2 cellular contexts compared by ENCODE assay signal in genomic region chr14:20904393-20905029, GRCh38.
TF ChIP-seq lines count a peak whose summit lies in the region.

No MANE protein-coding gene starts in this region.

TF ChIP-seq in WTC11, 78 proteins besides CTCF, POLR2A, EP300 and RAD21 (continued from another document):
- TF ChIP-seq E2F1 (CRISPR knock-in tag; IDR thresholded peaks at IDR 0.05) (no peak), ELF4 (CRISPR knock-in tag; IDR thresholded peaks at IDR 0.05; ENCODE audit: low read depth) (no peak)

TF ChIP-seq in SK-N-SH treated with all-trans-retinoic acid at 6 μM for 48 hours, 23 proteins besides CTCF, POLR2A, EP300 and RAD21 (continued from another document):
- no peak for TF ChIP-seq ESRRG (CRISPR knock-in tag; IDR thresholded peaks at IDR 0.05)
- TF ChIP-seq TSHZ2 (CRISPR knock-in tag; IDR thresholded peaks at IDR 0.05) = no peak
- TF ChIP-seq CREB5 (CRISPR knock-in tag; IDR thresholded peaks at IDR 0.05; ENCODE audit: low read depth) = no peak
- TF ChIP-seq TCF4 (CRISPR knock-in tag; IDR thresholded peaks at IDR 0.05; ENCODE audit: borderline replicate concordance) = no peak
- TF ChIP-seq ZNF565 (CRISPR knock-in tag; conservative IDR thresholded peaks at IDR 0.05; ENCODE audit: low read depth) = no peak
- no peak for TF ChIP-seq POU6F1 (CRISPR knock-in tag; IDR thresholded peaks at IDR 0.05; ENCODE audit: borderline replicate concordance, low read depth)
- no peak for TF ChIP-seq ZFP30 (CRISPR knock-in tag; IDR thresholded peaks at IDR 0.05)
- TF ChIP-seq ISL1 (CRISPR knock-in tag; IDR thresholded peaks at IDR 0.05) = no peak
